ENCODE assay signal across 1 cellular context in genomic region chr12:119669744-119670472, GRCh38.
TF ChIP-seq lines count a peak whose summit lies in the region.

No MANE protein-coding gene starts in this region.

TF ChIP-seq in K562, 482 proteins besides CTCF, POLR2A, EP300 and RAD21 (continued from another document):
- TF ChIP-seq FOXP4 (CRISPR knock-in tag; IDR thresholded peaks at IDR 0.05; ENCODE audit: borderline replicate concordance) (no peak), MYBL2 (IDR thresholded peaks at IDR 0.05; ENCODE audit: low read depth) (no peak), MYBL2 (CRISPR knock-in tag; IDR thresholded peaks at IDR 0.05; ENCODE audit: borderline replicate concordance) (no peak), YY1 (IDR thresholded peaks at IDR 0.05; ENCODE audit: borderline replicate concordance in 1 of 3, control insufficient read depth in 1 of 3, extremely low read depth in 1 of 3, insufficient read depth in 3 of 3, insufficient read length in 1 of 3, insufficient replicate concordance in 2 of 3, low read depth in 1 of 3, low read length in 2 of 3) (peak in 1 of 3 experiments; percentile 27), ZNF583 (CRISPR knock-in tag; IDR thresholded peaks at IDR 0.05) (no peak), ATF4 (CRISPR knock-in tag; IDR thresholded peaks at IDR 0.05) (no peak), ZNF592 (IDR thresholded peaks at IDR 0.05) (peak; percentile 28; the same call in 1 of the 2 replicates), MTA3 (IDR thresholded peaks at IDR 0.05; ENCODE audit: borderline replicate concordance) (0 out of 2 replicates have a peak, but pooled peaks have one; percentile 0)
